ENCODE assay signal across 8 cellular contexts in the genomic region with DNA sequence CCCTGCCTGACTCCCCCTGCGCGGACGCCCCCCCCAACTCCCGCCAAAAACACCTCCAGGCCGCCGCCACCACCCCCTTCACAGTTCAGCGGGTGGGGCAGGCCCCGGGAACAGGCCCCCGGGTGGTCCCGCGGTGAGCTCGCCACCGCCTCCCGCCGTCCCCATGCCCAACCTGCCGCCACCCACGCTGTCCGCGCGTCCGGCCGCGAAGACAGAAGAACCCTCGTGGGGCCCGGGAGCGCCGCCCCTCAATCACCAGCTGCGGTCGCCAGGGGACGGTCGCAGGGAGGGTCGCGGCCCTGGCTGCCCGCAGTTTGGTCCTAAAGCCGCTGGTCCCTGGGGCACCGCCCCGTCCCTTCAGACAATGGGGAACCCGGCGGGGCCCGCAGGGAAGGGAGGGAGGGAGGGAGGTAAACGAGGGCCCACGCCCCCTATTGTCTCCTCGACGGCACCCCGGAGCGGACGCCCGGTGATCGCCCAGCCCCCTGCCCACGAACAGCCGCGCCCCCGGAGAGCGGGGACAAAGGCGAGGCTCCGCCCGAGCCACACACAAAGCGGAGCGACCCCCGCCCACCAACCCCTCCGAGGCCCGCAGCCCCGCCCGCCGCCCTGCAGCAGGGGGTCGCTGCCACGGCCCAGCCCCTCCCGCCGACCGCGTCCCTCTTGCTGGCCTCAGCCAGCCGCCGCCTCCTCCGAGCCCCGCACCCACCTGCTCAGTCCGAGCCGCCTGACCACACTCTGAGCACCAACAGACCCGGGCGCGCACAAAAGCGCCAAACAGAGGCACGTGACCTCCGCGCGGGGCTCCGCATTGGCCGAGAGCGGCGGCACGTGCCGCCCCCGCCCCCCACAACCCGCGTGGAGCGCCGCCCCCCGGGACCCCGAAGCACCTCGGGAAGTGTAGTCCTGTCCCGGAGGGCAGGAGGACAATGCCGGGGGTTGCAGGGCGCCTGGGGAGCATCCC. TPM values are rescaled to one million over a fixed set of nuclear protein-coding genes. Genes with fewer than 3 reads are reported as not detected.
DNase-seq lines count a peak whose midpoint lies in the region; TF ChIP-seq lines count a peak whose summit lies in the region.

A gene (minus strand): TSS at position 740 of the 964 bp plus-strand sequence. CDS start 1,743 bp downstream, outside the sequence.

- peak within 1 kb of the TSS; percentile 89 for H3K27ac ChIP-seq in GM23248
- no peak within 1 kb of the TSS for H3K27ac ChIP-seq in stomach smooth muscle (ENCODE audit: low read length)

- peaks cover 21% of the 10 kb centered on the region for H3K36me3 Mint-ChIP-seq in neural crest cell (ENCODE audit: low read depth)

- 1 to 3% methylated on average over 28 to 85 of the region's 102 CpGs for WGBS in GM23248 (ENCODE audit: low coverage in 1 of 2, low lambda C conversion rate in 2 of 2, missing lambda C conversion rate in 2 of 2), 2 experiments

- peak within 1 kb of the TSS; percentile 99 for H3K4me3 Mint-ChIP-seq in neural crest cell

- H3K4me1 ChIP-seq in GM23248 (ENCODE audit: insufficient read depth), result peaks cover 12% of the 10 kb centered on the region
- H3K4me1 ChIP-seq in stomach smooth muscle (ENCODE audit: control insufficient read depth, insufficient read depth, low read length), result peaks cover 11% of the 10 kb centered on the region

- H3K4me1 Mint-ChIP-seq in neural crest cell, result peaks cover 61% of the 10 kb centered on the region

- peak within 1 kb of the TSS; percentile 98 for H3K27ac Mint-ChIP-seq in neural crest cell (ENCODE audit: unreplicated experiment)

- H3K9me3 ChIP-seq in GM23248 (ENCODE audit: low read depth) (no peaks in the 10 kb centered on the region), stomach smooth muscle (ENCODE audit: control insufficient read depth in 2 of 2, low read length in 2 of 2) (no peaks in the 10 kb centered on the region)

- H3K4me2 ChIP-seq in GM23248 (ENCODE audit: unreplicated experiment), result peak within 1 kb of the TSS; percentile 93

- TF ChIP-seq CTCF in neural crest cell (conservative IDR thresholded peaks at IDR 0.05), result peak; percentile 15

- H3K27me3 ChIP-seq in GM23248 (replicated peaks; ENCODE audit: insufficient read depth), result no peaks in the 10 kb centered on the region
- H3K27me3 ChIP-seq in stomach smooth muscle (ENCODE audit: control insufficient read depth in 1 of 2, insufficient read depth in 2 of 2, low read length in 2 of 2), result no peaks in the 10 kb centered on the region

- in situ Hi-C loops in GM23248 (cut with MboI), result no loop called here

- peaks cover 5% of the 10 kb centered on the region for H3K9me3 Mint-ChIP-seq in neural crest cell

- 0 out of 2 replicates have a peak, but pooled peaks cover 5% of the 10 kb centered on the region for H3K36me3 ChIP-seq in GM23248 (ENCODE audit: low read depth)
- H3K36me3 ChIP-seq in stomach smooth muscle (ENCODE audit: control insufficient read depth in 2 of 2, insufficient read depth in 2 of 2, low read length in 2 of 2), result peaks cover 0 to 3% of the 10 kb centered on the region in 2 donors

- peaks cover 37% of the 10 kb centered on the region for H3F3A ChIP-seq in GM23248 (ENCODE audit: insufficient read depth)

- H3K9ac ChIP-seq in GM23248, result peak within 1 kb of the TSS; percentile 88
- H3K9ac ChIP-seq in stomach smooth muscle (ENCODE audit: low read length in 2 of 2), result peak within 1 kb of the TSS; percentile 6 to 36

- peaks cover 5% of the 10 kb centered on the region for H3K27me3 Mint-ChIP-seq in neural crest cell (ENCODE audit: low read depth)

- no peaks in the 10 kb centered on the region for H3K9me2 ChIP-seq in GM23248 (ENCODE audit: insufficient read depth)

- peak within 1 kb of the TSS; percentile 94 for H2AFZ ChIP-seq in GM23248

- H3K79me2 ChIP-seq in GM23248 (ENCODE audit: insufficient read depth), result peaks cover 37% of the 10 kb centered on the region

- no peaks in the 10 kb centered on the region for H4K20me1 ChIP-seq in GM23248 (ENCODE audit: insufficient read depth)

- DNase-seq in EL, result peak; percentile 96
- DNase-seq in GM23248, result peak; percentile 92
- DNase-seq in LoVo (ENCODE audit: low spot score), result peak; percentile 90
- DNase-seq in SHP77 (lab: John Stamatoyannopoulos, UW), result peak; percentile 92 to 96
- peak; percentile 82 for DNase-seq in activated gamma-delta T cell (lab: John Stamatoyannopoulos, UW)
- peak; percentile 77 for DNase-seq in fibroblast of the conjunctiva (ENCODE audit: low read depth)
- DNase-seq in neural crest cell (ENCODE audit: low read depth, low spot score), result peak; percentile 94

- H3K4me3 ChIP-seq in GM23248 (peak within 1 kb of the TSS; percentile 87), stomach smooth muscle (ENCODE audit: low read length in 2 of 2) (peak within 1 kb of the TSS; percentile 64 to 89)

RNA-seq across cellular contexts. Expression of the gene that starts here (rescaled TPM):
- 44.8 and 45.2 TPM in 2 replicates for total RNA-seq in GM23248 (2014; rRNA removed; shearing (Covaris generic))
- 299 and 301 TPM in 2 replicates for polyA plus RNA-seq in GM23248 (2016; fragmentation: Nextera tagmentation; extraction: Ambion mirVana)
- 934 and 986 TPM in 2 replicates for total RNA-seq in neural crest cell

Comparison
In these comparisons a context has a peak if more than half of its experiments do, and no peak if none do; other contexts are left out.
1. RNA of the gene that starts here (total RNA-seq): 934 to 986 TPM in neural crest cell; 44.8 to 45.2 TPM in GM23248; every median in the first group is over 10 times any median in the second.
2. Peak in every context shown above with its lines, with median percentiles within 50 percentile points of each other: DNase-seq.